In the genomic region with DNA sequence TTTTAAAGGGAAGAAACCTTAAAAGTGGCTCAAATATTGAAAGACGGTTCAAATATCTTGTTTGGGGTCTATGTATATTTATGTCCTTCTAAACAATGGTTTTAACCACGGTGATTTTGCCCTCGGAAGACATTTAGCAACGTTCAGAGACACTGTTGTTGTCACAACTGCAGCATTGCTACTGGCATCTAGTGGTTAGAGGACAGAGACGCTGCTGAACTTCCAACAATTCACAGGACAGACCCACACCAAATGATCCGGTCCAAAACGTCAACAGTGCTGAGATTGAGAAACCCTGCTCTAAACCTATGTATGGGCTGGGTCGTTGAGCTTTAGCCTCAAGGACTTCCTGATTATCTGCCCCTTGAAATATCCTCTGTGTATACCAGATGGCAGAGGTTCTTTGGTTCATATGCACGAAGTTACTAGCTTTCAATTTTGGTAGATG, we compare ENCODE assay signal across 8 cellular contexts. TPM values are rescaled to one million over a fixed set of nuclear protein-coding genes. Genes with fewer than 3 reads are reported as not detected.
A peak's percentile ranks its signal among the peaks of the same experiment; 100 is the strongest.
DNase-seq lines count a peak whose midpoint lies in the region; ATAC-seq and TF ChIP-seq lines count a peak whose summit lies in the region.

No MANE protein-coding gene starts in this region.

- no peak overlapping the region for H3K27ac Mint-ChIP-seq in nephron progenitor cell

- H3K4me3 Mint-ChIP-seq in nephron progenitor cell = peak overlapping the region; percentile 96

- H3K9ac ChIP-seq in HUES64 (ENCODE audit: low read depth, low read length) = no peak overlapping the region

- ATAC-seq in GM21717 (IDR thresholded peaks at IDR 0.05; ENCODE audit: unreplicated experiment) (no peak), HG02623 (IDR thresholded peaks at IDR 0.05; ENCODE audit: unreplicated experiment) (no peak)

- H3K9me3 Mint-ChIP-seq in nephron progenitor cell = no peaks in the 10 kb centered on the region

- peak; percentile 38; the same call in 1 of the 2 replicates for TF ChIP-seq CTCF in WI38 (IDR thresholded peaks at IDR 0.05; ENCODE audit: low read depth, low read length)
- no peak for TF ChIP-seq CTCF in nephron progenitor cell (IDR thresholded peaks at IDR 0.05)

- H3K9me3 ChIP-seq in HUES64 (ENCODE audit: insufficient read depth, low read depth, low read length) = no peaks in the 10 kb centered on the region

- peaks cover 29% of the 10 kb centered on the region for H3K36me3 Mint-ChIP-seq in nephron progenitor cell (ENCODE audit: low read depth)

- H3K4me3 ChIP-seq in HUES64 (ENCODE audit: low read length) (peak overlapping the region; percentile 68), WI38 (ENCODE audit: low read depth, low read length) (peak overlapping the region; percentile 31)

- DNase-seq in NCI-H82 (lab: John Stamatoyannopoulos, UW) (peak; percentile 34), NCI-H82 treated with DMSO at 0.1 percent for 48 hours (lab: John Stamatoyannopoulos, UW; ENCODE audit: unreplicated experiment) (no peak), fibroblast of gingiva (ENCODE audit: low read depth) (peak; percentile 48), nephron progenitor cell (no peak)

- H3K36me3 ChIP-seq in HUES64 (ENCODE audit: insufficient read depth, low read length) = peaks cover 36% of the 10 kb centered on the region

- H3K4me1 ChIP-seq in HUES64 (ENCODE audit: insufficient read depth, low read length) = peaks cover 8% of the 10 kb centered on the region; the same call in 1 of the 2 replicates

- no peaks in the 10 kb centered on the region for H3K27me3 ChIP-seq in HUES64 (ENCODE audit: insufficient read depth, low read length)

- WGBS in HUES64 = 31% methylated on average over 9 of the region's 9 CpGs

- H3K27ac ChIP-seq in HUES64 (ENCODE audit: low read depth, low read length) = no peak overlapping the region

- no peaks in the 10 kb centered on the region for H3K27me3 Mint-ChIP-seq in nephron progenitor cell (ENCODE audit: low read depth, poor library complexity)

- peaks cover 34% of the 10 kb centered on the region for H3K4me1 Mint-ChIP-seq in nephron progenitor cell

RNA-seq across cellular contexts. Expression of a gene that starts 1.7 kb away (rescaled TPM):
- 11.9 TPM for polyA plus RNA-seq in HUES64 (2013, experiment 1 of 2)
- polyA plus RNA-seq in HUES64 (2013, experiment 2 of 2) = 12.9 TPM

RNA-seq across cellular contexts. Expression of a gene that starts 15.2 kb away (rescaled TPM):
- not detected for polyA plus RNA-seq in HUES64 (2013, experiment 1 of 2)
- polyA plus RNA-seq in HUES64 (2013, experiment 2 of 2) = not detected

RNA-seq across cellular contexts. Expression of a gene that starts 49.7 kb away (rescaled TPM):
- polyA plus RNA-seq in HUES64 (2013, experiment 1 of 2) = 7.2 TPM
- 13.4 TPM for polyA plus RNA-seq in HUES64 (2013, experiment 2 of 2)

Comparison
In these comparisons a context has a peak if more than half of its experiments do, and no peak if none do; other contexts are left out.
1. DNase-seq: peak in NCI-H82 (single experiment) and fibroblast of gingiva (single experiment); none in NCI-H82 treated with DMSO at 0.1 percent for 48 hours (single experiment) and nephron progenitor cell (single experiment).